1 cellular context compared by ENCODE assay signal in genomic region chr3:173529062-173529711, GRCh38.
TF ChIP-seq lines count a peak whose summit lies in the region.

No MANE protein-coding gene starts in this region.

TF ChIP-seq in GM23338, 12 proteins besides CTCF, POLR2A, EP300 and RAD21:
- TF ChIP-seq REST (IDR thresholded peaks at IDR 0.05; ENCODE audit: unreplicated experiment): no peak
- no peak for TF ChIP-seq ZNF114 (CRISPR knock-in tag; IDR thresholded peaks at IDR 0.05)
- TF ChIP-seq CREB1 (CRISPR knock-in tag; IDR thresholded peaks at IDR 0.05; ENCODE audit: low read depth): no peak
- TF ChIP-seq ZNF462 (CRISPR knock-in tag; IDR thresholded peaks at IDR 0.05): no peak
- TF ChIP-seq JUNB (IDR thresholded peaks at IDR 0.05; ENCODE audit: unreplicated experiment): no peak
- no peak for TF ChIP-seq ZNF331 (CRISPR knock-in tag; IDR thresholded peaks at IDR 0.05; ENCODE audit: low read depth)
- TF ChIP-seq ETS1 (IDR thresholded peaks at IDR 0.05): no peak
- TF ChIP-seq POLR2AphosphoS5 (IDR thresholded peaks at IDR 0.05; ENCODE audit: low read depth): no peak
- TF ChIP-seq EZH2phosphoT487 (IDR thresholded peaks at IDR 0.05; ENCODE audit: unreplicated experiment): no peak
- TF ChIP-seq EZH2 (IDR thresholded peaks at IDR 0.05; ENCODE audit: low read depth, unreplicated experiment): no peak
- no peak for TF ChIP-seq STAT1 (IDR thresholded peaks at IDR 0.05; ENCODE audit: unreplicated experiment)
- TF ChIP-seq NANOG (IDR thresholded peaks at IDR 0.05; ENCODE audit: borderline replicate concordance): no peak
